ENCODE assay signal across 16 cellular contexts in the genomic region with DNA sequence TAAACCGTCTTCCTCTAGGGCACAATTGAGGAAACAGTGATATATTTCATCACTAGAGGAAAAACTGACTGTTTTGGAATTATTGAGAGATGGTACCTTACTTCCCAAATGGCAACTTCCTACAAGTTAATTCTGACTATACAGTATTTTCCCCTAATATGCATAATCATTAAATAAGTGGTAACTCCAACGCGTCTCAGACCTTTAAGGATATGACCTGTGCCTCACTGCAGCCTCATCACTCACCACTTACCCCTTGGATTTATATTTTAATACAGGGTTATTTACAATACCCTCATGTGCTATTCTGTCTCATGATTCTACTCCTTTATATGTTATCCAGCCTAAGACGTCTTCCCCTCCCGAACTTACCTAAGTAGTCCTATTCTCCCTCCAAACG. TPM values are rescaled to one million over a fixed set of nuclear protein-coding genes. Genes with fewer than 3 reads are reported as not detected.
A peak's percentile ranks its signal among the peaks of the same experiment; 100 is the strongest.
DNase-seq lines count a peak whose midpoint lies in the region; ATAC-seq and TF ChIP-seq lines count a peak whose summit lies in the region.
"Had no signal": no experiment of that assay in that cellular context is flagged by ENCODE, and none has a peak within 500 bp of the region (broad histone marks: within the 10 kb centered on the region; RNA-seq: fewer than 3 reads in every experiment).

No MANE protein-coding gene starts in this region.

- peak; percentile 36 for ATAC-seq in stimulated activated naive CD8-positive, alpha-beta T cell treated with anti-CD3 and anti-CD28 coated beads, Interleukin-15, Interleukin-2, amounts not matched to agents 100 U/mL and 50 U/mL, for 24 hours
- ATAC-seq in stimulated activated naive CD8-positive, alpha-beta T cell treated with anti-CD3 and anti-CD28 coated beads, Interleukin-15, amount 100 ng/mL, for 72 hours: no peak
- ATAC-seq in T-helper 17 cell (no peak), GM19467 (IDR thresholded peaks at IDR 0.05; ENCODE audit: unreplicated experiment) (no peak)
- ATAC-seq: A549, HCT116 had no signal

- no peak for TF ChIP-seq POLR2A in ovary (IDR thresholded peaks at IDR 0.05)

- no peaks in the 10 kb centered on the region for H3K9me3 Mint-ChIP-seq in stimulated activated naive CD8-positive, alpha-beta T cell treated with anti-CD3 and anti-CD28 coated beads, Interleukin-15, amount 100 ng/mL, for 72 hours
- no peaks in the 10 kb centered on the region for H3K9me3 Mint-ChIP-seq in dendritic cell treated with granulocyte-macrophage colony-stimulating factor and Interleukin-4, amounts not matched to agents 40 ng/mL and 50 ng/mL, for 4 days
- H3K9me3 Mint-ChIP-seq: CD8-positive, alpha-beta memory T cell; IgD-negative memory B cell had no signal

- no peaks in the 10 kb centered on the region for H3K27me3 ChIP-seq in ovary
- H3K27me3 ChIP-seq: BE2C had no signal

- DNase-seq in stimulated activated naive CD8-positive, alpha-beta T cell treated with anti-CD3 and anti-CD28 coated beads, Interleukin-15, Interleukin-2, amounts not matched to agents 100 U/mL and 50 U/mL, for 24 hours: no peak
- no peak for DNase-seq in stimulated activated naive CD8-positive, alpha-beta T cell treated with anti-CD3 and anti-CD28 coated beads, Interleukin-15, amount 100 ng/mL, for 72 hours
- no peak for DNase-seq in T-helper 17 cell
- no peak for DNase-seq in GF-D8 (lab: John Stamatoyannopoulos, UW)
- DNase-seq in ovary: no peak
- DNase-seq: BE2C; Caco-2; CD8-positive, alpha-beta memory T cell; DMS53; GM23248 had no signal

- H3K36me3 ChIP-seq in ovary: no peaks in the 10 kb centered on the region

- no peak for TF ChIP-seq CTCF in ovary (IDR thresholded peaks at IDR 0.05)

- H3K4me1 Mint-ChIP-seq in stimulated activated naive CD8-positive, alpha-beta T cell treated with anti-CD3 and anti-CD28 coated beads, Interleukin-15, amount 100 ng/mL, for 72 hours: peaks cover 15% of the 10 kb centered on the region
- peaks cover 32% of the 10 kb centered on the region for H3K4me1 Mint-ChIP-seq in T-helper 17 cell
- peaks cover 62% of the 10 kb centered on the region for H3K4me1 Mint-ChIP-seq in dendritic cell treated with granulocyte-macrophage colony-stimulating factor and Interleukin-4, amounts not matched to agents 40 ng/mL and 50 ng/mL, for 4 days (ENCODE audit: low read depth)

- no peaks in the 10 kb centered on the region for H3K9me3 ChIP-seq in T-helper 17 cell (ENCODE audit: control insufficient read depth, low read length, poor library complexity, severe bottlenecking)
- H3K9me3 ChIP-seq in ovary: no peaks in the 10 kb centered on the region
- H3K9me3 ChIP-seq: A549, BE2C, Caco-2 had no signal

- H3K4me3 ChIP-seq in ovary: no peak overlapping the region
- H3K4me3 ChIP-seq: A549, GM23248 had no signal

- intact Hi-C loops in dendritic cell treated with granulocyte-macrophage colony-stimulating factor and Interleukin-4, amounts not matched to agents 40 ng/mL and 50 ng/mL, for 4 days (cut with micrococcal nuclease): no loop called here
- intact Hi-C loops in ovary (cut with DNase I): no loop called here

- no peak overlapping the region for H3K27ac Mint-ChIP-seq in stimulated activated naive CD8-positive, alpha-beta T cell treated with anti-CD3 and anti-CD28 coated beads, Interleukin-15, amount 100 ng/mL, for 72 hours
- H3K27ac Mint-ChIP-seq in T-helper 17 cell: peak overlapping the region; percentile 45
- H3K27ac Mint-ChIP-seq in dendritic cell treated with granulocyte-macrophage colony-stimulating factor and Interleukin-4, amounts not matched to agents 40 ng/mL and 50 ng/mL, for 4 days: peak overlapping the region; percentile 9
- H3K27ac Mint-ChIP-seq: CD8-positive, alpha-beta memory T cell; IgD-negative memory B cell had no signal

- H3K4me3 Mint-ChIP-seq in stimulated activated naive CD8-positive, alpha-beta T cell treated with anti-CD3 and anti-CD28 coated beads, Interleukin-15, amount 100 ng/mL, for 72 hours: no peak overlapping the region
- H3K4me3 Mint-ChIP-seq in T-helper 17 cell: no peak overlapping the region
- no peak overlapping the region for H3K4me3 Mint-ChIP-seq in dendritic cell treated with granulocyte-macrophage colony-stimulating factor and Interleukin-4, amounts not matched to agents 40 ng/mL and 50 ng/mL, for 4 days
- H3K4me3 Mint-ChIP-seq: CD8-positive, alpha-beta memory T cell; IgD-negative memory B cell had no signal

- H3K36me3 Mint-ChIP-seq in T-helper 17 cell (ENCODE audit: low read depth): peaks cover 5% of the 10 kb centered on the region
- peaks cover 8% of the 10 kb centered on the region for H3K36me3 Mint-ChIP-seq in dendritic cell treated with granulocyte-macrophage colony-stimulating factor and Interleukin-4, amounts not matched to agents 40 ng/mL and 50 ng/mL, for 4 days (ENCODE audit: low read depth)
- H3K36me3 Mint-ChIP-seq: IgD-negative memory B cell had no signal

- H3K27me3 Mint-ChIP-seq in stimulated activated naive CD8-positive, alpha-beta T cell treated with anti-CD3 and anti-CD28 coated beads, Interleukin-15, amount 100 ng/mL, for 72 hours: no peaks in the 10 kb centered on the region
- no peaks in the 10 kb centered on the region for H3K27me3 Mint-ChIP-seq in T-helper 17 cell
- H3K27me3 Mint-ChIP-seq in dendritic cell treated with granulocyte-macrophage colony-stimulating factor and Interleukin-4, amounts not matched to agents 40 ng/mL and 50 ng/mL, for 4 days: no peaks in the 10 kb centered on the region
- H3K27me3 Mint-ChIP-seq: CD8-positive, alpha-beta memory T cell; IgD-negative memory B cell had no signal

- no peak overlapping the region for H3K27ac ChIP-seq in ovary
- H3K27ac ChIP-seq: A549, C4-2B, GM23248 had no signal

- 74 to 81% (median 80%) methylated on average over 6 of the region's 6 CpGs for WGBS in ovary, 3 donors

- H3K4me1 ChIP-seq in ovary (ENCODE audit: insufficient read depth): no peaks in the 10 kb centered on the region
- H3K4me1 ChIP-seq: A549, BE2C had no signal

- TF ChIP-seq EP300 in ovary (IDR thresholded peaks at IDR 0.05): no peak

RNA-seq across cellular contexts. Expression of gene GABPB1, which starts 13.3 kb away (rescaled TPM):
- total RNA-seq in T-helper 17 cell (10 to 100 TPM; 25.9 to 32.3 TPM), ovary (10 to 100 TPM; 13.9 to 21.9 (median 16.0) TPM)
- 10 to 100 TPM in 1 of 2 donors, 1 to 10 TPM in 1; 7.0 to 11.6 TPM for polyA plus RNA-seq in ovary

Comparison
In these comparisons a context has a peak if more than half of its experiments do, and no peak if none do; other contexts are left out.
1. H3K27ac Mint-ChIP-seq: peak in T-helper 17 cell (single experiment) and dendritic cell treated with granulocyte-macrophage colony-stimulating factor and Interleukin-4, amounts not matched to agents 40 ng/mL and 50 ng/mL, for 4 days (single experiment); none in stimulated activated naive CD8-positive, alpha-beta T cell treated with anti-CD3 and anti-CD28 coated beads, Interleukin-15, amount 100 ng/mL, for 72 hours (0 of 2).